Comparison of ENCODE assay signal across 8 cellular contexts in genomic region chr14:23071244-23071974, GRCh38. TPM values are rescaled to one million over a fixed set of nuclear protein-coding genes. Genes with fewer than 3 reads are reported as not detected.
DNase-seq lines count a peak whose midpoint lies in the region; ATAC-seq and TF ChIP-seq lines count a peak whose summit lies in the region.

No MANE protein-coding gene starts in this region.

- TF ChIP-seq CTCF in SU-DHL-6 (IDR thresholded peaks at IDR 0.05; ENCODE audit: insufficient read depth, low read length, poor library complexity, severe bottlenecking) (no peak), MCF 10A (IDR thresholded peaks at IDR 0.05; ENCODE audit: unreplicated experiment) (no peak)

- H3K4me3 ChIP-seq in SU-DHL-6 (ENCODE audit: insufficient read depth, low read length, poor library complexity, severe bottlenecking), result peak overlapping the region; percentile 93

- peaks cover 29% of the 10 kb centered on the region for H3K36me3 ChIP-seq in SU-DHL-6 (ENCODE audit: low read length)

- peaks cover 19% of the 10 kb centered on the region for H3K4me1 Mint-ChIP-seq in MCF 10A (ENCODE audit: insufficient read depth, unreplicated experiment)

- no peaks in the 10 kb centered on the region for H3K27me3 Mint-ChIP-seq in MCF 10A (ENCODE audit: insufficient read depth, unreplicated experiment)

- H2AFZ ChIP-seq in SU-DHL-6 (ENCODE audit: low read depth, low read length, severe bottlenecking), result no peak overlapping the region

- peaks cover 11% of the 10 kb centered on the region for H3F3A ChIP-seq in SU-DHL-6 (ENCODE audit: insufficient read depth)

- H3K36me3 Mint-ChIP-seq in MCF 10A (ENCODE audit: insufficient read depth, unreplicated experiment), result peaks cover 82% of the 10 kb centered on the region

- peak overlapping the region; percentile 99 for H3K4me2 ChIP-seq in SU-DHL-6 (ENCODE audit: low read depth, low read length, poor library complexity, severe bottlenecking)

- peak overlapping the region; percentile 88 for H3K27ac Mint-ChIP-seq in MCF 10A (ENCODE audit: low read depth, unreplicated experiment)

- intact Hi-C loops in MCF 10A (cut with micrococcal nuclease), result no loop called here

- BruUV-seq in MCF 10A (replicated peaks; lab: Mats Ljungman, UMichigan), result no TSS peak

- no peaks in the 10 kb centered on the region for H3K9me2 ChIP-seq in SU-DHL-6 (replicated peaks; ENCODE audit: insufficient read depth, low read length)

- no peaks in the 10 kb centered on the region for H3K9me3 Mint-ChIP-seq in MCF 10A (ENCODE audit: unreplicated experiment)

- H4K20me1 ChIP-seq in SU-DHL-6 (ENCODE audit: low read depth, low read length), result peaks cover 9% of the 10 kb centered on the region; the same call in 1 of the 2 replicates

- H3K27me3 ChIP-seq in SU-DHL-6 (ENCODE audit: low read length), result no peaks in the 10 kb centered on the region

- H3K27ac ChIP-seq in SU-DHL-6 (ENCODE audit: low read depth, low read length), result peak overlapping the region; percentile 57

- peak overlapping the region; percentile 87 for H3K9ac ChIP-seq in SU-DHL-6 (ENCODE audit: low read length)

- DNase-seq in MCF 10A (ENCODE audit: unreplicated experiment) (peak; percentile 89), inferior parietal cortex (ENCODE audit: extremely low spot score) (peak; percentile 79), NCI-H2171 treated with DMSO at 0.1 percent for 48 hours (lab: John Stamatoyannopoulos, UW) (no peak), GOT3 (lab: John Stamatoyannopoulos, UW) (no peak)
- peak; percentile 71 for DNase-seq in stimulated activated CD4-positive, alpha-beta T cell treated with anti-CD3 and anti-CD28 coated beads, Interleukin-12 subunit alpha, Interleukin-12 subunit beta, amount 100 ng/mL, for 4 hours

- peak; percentile 73 for ATAC-seq in GM18517 (IDR thresholded peaks at IDR 0.05; ENCODE audit: unreplicated experiment)
- peak; percentile 72 for ATAC-seq in HG03025 (IDR thresholded peaks at IDR 0.05; ENCODE audit: low FRiP score, unreplicated experiment)

- POLR2A ChIA-PET in MCF 10A (lab: Yijun Ruan, JAX), result interaction anchor here (0.5 to 3.2 kb wide), 27 partner anchors 9 to 1489 kb away, joined by 3 to 66 read pairs (median 4); partner anchors contain the start of genes ACIN1, AJUBA, C14orf119 and OXA1L

- H3K79me2 ChIP-seq in SU-DHL-6 (ENCODE audit: insufficient read depth, low read length), result peaks cover 37% of the 10 kb centered on the region

- peak overlapping the region; percentile 85 for H3K4me3 Mint-ChIP-seq in MCF 10A (ENCODE audit: unreplicated experiment)

- H3K9me3 ChIP-seq in SU-DHL-6 (ENCODE audit: insufficient read depth, low read length), result no peaks in the 10 kb centered on the region

- CTCF ChIA-PET in MCF 10A (lab: Yijun Ruan, JAX), result interaction anchor here (0.7 to 3.7 kb wide), 22 partner anchors 8 to 1970 kb away, joined by 3 to 27 read pairs (median 4); partner anchors contain the start of genes ACIN1 and C14orf119

RNA-seq across cellular contexts. Expression of gene CDH24, which starts 14.1 kb away (rescaled TPM):
- 2.6 and 4.9 TPM in 2 replicates for total RNA-seq in MCF 10A (2022)

RNA-seq across cellular contexts. Expression of gene ACIN1, which starts 23.5 kb away (rescaled TPM):
- 197 and 213 TPM in 2 replicates for total RNA-seq in MCF 10A (2022)

RNA-seq across cellular contexts. Expression of gene C14orf119, which starts 23.9 kb away (rescaled TPM):
- 39.6 and 54.8 TPM in 2 replicates for total RNA-seq in MCF 10A (2022)

RNA-seq across cellular contexts. Expression of gene PSMB11, which starts 29.4 kb away (rescaled TPM):
- total RNA-seq in MCF 10A (2022), result not detected in 2 replicates

RNA-seq across cellular contexts. Expression of gene CIROP, which starts 33.4 kb away (rescaled TPM):
- total RNA-seq in MCF 10A (2022), result not detected in 2 replicates

Comparison
In these comparisons a context has a peak if more than half of its experiments do, and no peak if none do; other contexts are left out.
1. DNase-seq: peak in MCF 10A (single experiment), inferior parietal cortex (single experiment) and stimulated activated CD4-positive, alpha-beta T cell treated with anti-CD3 and anti-CD28 coated beads, Interleukin-12 subunit alpha, Interleukin-12 subunit beta, amount 100 ng/mL, for 4 hours (single experiment); none in NCI-H2171 treated with DMSO at 0.1 percent for 48 hours (single experiment) and GOT3 (single experiment).